Comparison of ENCODE assay signal across 10 cellular contexts in genomic region chr18:7872569-7872968, GRCh38.
DNase-seq lines count a peak whose midpoint lies in the region; ATAC-seq and TF ChIP-seq lines count a peak whose summit lies in the region.
"Had no signal": no experiment of that assay in that cellular context is flagged by ENCODE, and none has a peak within 500 bp of the region (broad histone marks: within the 10 kb centered on the region; RNA-seq: fewer than 3 reads in every experiment).

No MANE protein-coding gene starts in this region.

- TF ChIP-seq CTCF in PC-3 (conservative IDR thresholded peaks at IDR 0.05; ENCODE audit: low read depth, low read length) (peak; percentile 72), upper lobe of left lung (IDR thresholded peaks at IDR 0.05) (no peak)

- DNase-seq in SHP77 (lab: John Stamatoyannopoulos, UW) = peak; percentile 29 to 58
- DNase-seq in SHP77 treated with DMSO at 0.1 percent for 48 hours (lab: John Stamatoyannopoulos, UW) = no peak
- peak; percentile 79 for DNase-seq in PC-3
- peak; percentile 27 for DNase-seq in glomerular endothelial cell (ENCODE audit: extremely low read depth, low read depth, low spot score)
- peak in 1 of 2 donors; percentile 69 for DNase-seq in upper lobe of left lung

- H2AFZ ChIP-seq in PC-3 (ENCODE audit: low read length) = no peak overlapping the region

- 0 out of 2 replicates have a peak, but pooled peaks cover 5% of the 10 kb centered on the region for H3K79me2 ChIP-seq in PC-3 (ENCODE audit: low read length)

- H3K27ac ChIP-seq in PC-3 (ENCODE audit: low read length) (peak overlapping the region; percentile 83), upper lobe of left lung (peak overlapping the region in 1 of 4 donors; percentile 2)
- H3K27ac ChIP-seq: BLaER1, Peyer's patch had no signal

- H3K9me3 ChIP-seq in PC-3 (ENCODE audit: low read length) (no peaks in the 10 kb centered on the region), upper lobe of left lung (no peaks in the 10 kb centered on the region)
- H3K9me3 ChIP-seq: BLaER1, Peyer's patch had no signal

- peak overlapping the region; percentile 59 for H3K4me2 ChIP-seq in PC-3 (ENCODE audit: low read length)
- H3K4me2 ChIP-seq: BLaER1 had no signal

- POLR2A ChIA-PET in PC-3 (lab: Charles Lee; ENCODE audit: unreplicated experiment) = no interaction called here

- H3K36me3 ChIP-seq in PC-3 (ENCODE audit: low read depth, low read length) = no peaks in the 10 kb centered on the region
- no peaks in the 10 kb centered on the region for H3K36me3 ChIP-seq in upper lobe of left lung
- H3K36me3 ChIP-seq: BLaER1, Peyer's patch had no signal

- intact Hi-C loops in PC-3 (cut with micrococcal nuclease) = loop anchor here (10.0 kb wide), 1 partner anchor 452 kb away; no protein-coding TSS in a partner anchor

- ATAC-seq in PC-3 (peak; percentile 82), upper lobe of left lung (ENCODE audit: low FRiP score in 2 of 2) (peak; percentile 58 to 81), GM19467 (IDR thresholded peaks at IDR 0.05; ENCODE audit: unreplicated experiment) (no peak), GM18870 (IDR thresholded peaks at IDR 0.05; ENCODE audit: unreplicated experiment) (no peak), HG03095 (IDR thresholded peaks at IDR 0.05; ENCODE audit: unreplicated experiment) (no peak)

- no peaks in the 10 kb centered on the region for H4K20me1 ChIP-seq in PC-3 (ENCODE audit: low read length)
- H4K20me1 ChIP-seq: BLaER1 had no signal

- H3K4me1 ChIP-seq in PC-3 (ENCODE audit: insufficient read depth, low read length) (peaks cover 33% of the 10 kb centered on the region), upper lobe of left lung (peaks cover 0 to 26% (median 9%) of the 10 kb centered on the region in 4 donors)
- H3K4me1 ChIP-seq: BLaER1 had no signal

- H3K27me3 ChIP-seq in PC-3 (ENCODE audit: low read length) = no peaks in the 10 kb centered on the region
- H3K27me3 ChIP-seq in upper lobe of left lung = no peaks in the 10 kb centered on the region
- H3K27me3 ChIP-seq: BLaER1, Peyer's patch had no signal

- CTCF ChIA-PET in PC-3 (lab: Charles Lee) = interaction anchor here (1.3 kb wide), 1 partner anchor 83 kb away, joined by 4 read pairs; no protein-coding TSS in a partner anchor

- no peak for TF ChIP-seq POLR2A in upper lobe of left lung (IDR thresholded peaks at IDR 0.05)

- no peaks in the 10 kb centered on the region for H3K9me2 ChIP-seq in PC-3 (replicated peaks; ENCODE audit: low read length)

- peaks cover 5% of the 10 kb centered on the region for H3F3A ChIP-seq in PC-3 (ENCODE audit: low read length, unreplicated experiment)

- no TSS peak for BruUV-seq in PC-3 (replicated peaks; lab: Mats Ljungman, UMichigan)

- TF ChIP-seq EP300 in upper lobe of left lung (IDR thresholded peaks at IDR 0.05) = peak in 3 of 4 donors; percentile 36 to 98 (median 56)

- peak overlapping the region; percentile 48 for H3K9ac ChIP-seq in PC-3 (ENCODE audit: low read length)
- H3K9ac ChIP-seq: BLaER1 had no signal

- H3K4me3 ChIP-seq in PC-3 (ENCODE audit: low read length) (no peak overlapping the region), upper lobe of left lung (no peak overlapping the region)
- H3K4me3 ChIP-seq: BLaER1, Peyer's patch had no signal

- WGBS in upper lobe of left lung, 2 donors = 61 to 69% methylated on average over 3 of the region's 3 CpGs

Comparison
In these comparisons a context has a peak if more than half of its experiments do, and no peak if none do; other contexts are left out.
1. ATAC-seq: peak in PC-3 (single experiment) and upper lobe of left lung (2 of 2); none in GM19467 (single experiment), GM18870 (single experiment) and HG03095 (single experiment).